Comparison of ENCODE assay signal across 2 cellular contexts in the genomic region with DNA sequence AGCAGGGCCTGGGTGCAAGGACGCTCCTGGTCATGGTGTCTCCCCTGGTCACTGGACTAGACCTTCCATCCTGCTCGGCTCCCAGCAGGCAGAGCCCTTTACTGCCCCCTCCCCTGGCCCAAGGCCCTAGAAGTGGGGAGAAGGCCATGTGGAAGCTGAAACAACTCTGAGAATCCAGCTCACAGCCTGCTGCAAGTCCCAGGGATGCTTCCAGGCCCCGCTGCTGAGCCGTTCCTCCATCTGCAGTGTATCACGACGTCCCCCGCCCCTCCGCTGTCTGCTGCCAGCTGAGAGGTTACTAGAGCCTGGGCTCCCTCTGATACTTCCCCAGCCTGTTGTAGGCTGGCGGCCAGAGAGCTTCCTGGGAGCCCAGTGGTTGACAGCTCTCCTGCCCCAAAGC.
TF ChIP-seq lines count a peak whose summit lies in the region.

No MANE protein-coding gene starts in this region.

TF ChIP-seq in SK-N-SH, 30 proteins besides CTCF, POLR2A, EP300 and RAD21 (continued from another document):
- TF ChIP-seq, protein P1, sequence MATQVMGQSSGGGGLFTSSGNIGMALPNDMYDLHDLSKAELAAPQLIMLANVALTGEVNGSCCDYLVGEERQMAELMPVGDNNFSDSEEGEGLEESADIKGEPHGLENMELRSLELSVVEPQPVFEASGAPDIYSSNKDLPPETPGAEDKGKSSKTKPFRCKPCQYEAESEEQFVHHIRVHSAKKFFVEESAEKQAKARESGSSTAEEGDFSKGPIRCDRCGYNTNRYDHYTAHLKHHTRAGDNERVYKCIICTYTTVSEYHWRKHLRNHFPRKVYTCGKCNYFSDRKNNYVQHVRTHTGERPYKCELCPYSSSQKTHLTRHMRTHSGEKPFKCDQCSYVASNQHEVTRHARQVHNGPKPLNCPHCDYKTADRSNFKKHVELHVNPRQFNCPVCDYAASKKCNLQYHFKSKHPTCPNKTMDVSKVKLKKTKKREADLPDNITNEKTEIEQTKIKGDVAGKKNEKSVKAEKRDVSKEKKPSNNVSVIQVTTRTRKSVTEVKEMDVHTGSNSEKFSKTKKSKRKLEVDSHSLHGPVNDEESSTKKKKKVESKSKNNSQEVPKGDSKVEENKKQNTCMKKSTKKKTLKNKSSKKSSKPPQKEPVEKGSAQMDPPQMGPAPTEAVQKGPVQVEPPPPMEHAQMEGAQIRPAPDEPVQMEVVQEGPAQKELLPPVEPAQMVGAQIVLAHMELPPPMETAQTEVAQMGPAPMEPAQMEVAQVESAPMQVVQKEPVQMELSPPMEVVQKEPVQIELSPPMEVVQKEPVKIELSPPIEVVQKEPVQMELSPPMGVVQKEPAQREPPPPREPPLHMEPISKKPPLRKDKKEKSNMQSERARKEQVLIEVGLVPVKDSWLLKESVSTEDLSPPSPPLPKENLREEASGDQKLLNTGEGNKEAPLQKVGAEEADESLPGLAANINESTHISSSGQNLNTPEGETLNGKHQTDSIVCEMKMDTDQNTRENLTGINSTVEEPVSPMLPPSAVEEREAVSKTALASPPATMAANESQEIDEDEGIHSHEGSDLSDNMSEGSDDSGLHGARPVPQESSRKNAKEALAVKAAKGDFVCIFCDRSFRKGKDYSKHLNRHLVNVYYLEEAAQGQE (IDR thresholded peaks at IDR 0.05; ENCODE audit: low read depth, low read length) = no peak
- no peak for TF ChIP-seq FOXJ3 (CRISPR knock-in tag; IDR thresholded peaks at IDR 0.05)
- TF ChIP-seq, protein P2, sequence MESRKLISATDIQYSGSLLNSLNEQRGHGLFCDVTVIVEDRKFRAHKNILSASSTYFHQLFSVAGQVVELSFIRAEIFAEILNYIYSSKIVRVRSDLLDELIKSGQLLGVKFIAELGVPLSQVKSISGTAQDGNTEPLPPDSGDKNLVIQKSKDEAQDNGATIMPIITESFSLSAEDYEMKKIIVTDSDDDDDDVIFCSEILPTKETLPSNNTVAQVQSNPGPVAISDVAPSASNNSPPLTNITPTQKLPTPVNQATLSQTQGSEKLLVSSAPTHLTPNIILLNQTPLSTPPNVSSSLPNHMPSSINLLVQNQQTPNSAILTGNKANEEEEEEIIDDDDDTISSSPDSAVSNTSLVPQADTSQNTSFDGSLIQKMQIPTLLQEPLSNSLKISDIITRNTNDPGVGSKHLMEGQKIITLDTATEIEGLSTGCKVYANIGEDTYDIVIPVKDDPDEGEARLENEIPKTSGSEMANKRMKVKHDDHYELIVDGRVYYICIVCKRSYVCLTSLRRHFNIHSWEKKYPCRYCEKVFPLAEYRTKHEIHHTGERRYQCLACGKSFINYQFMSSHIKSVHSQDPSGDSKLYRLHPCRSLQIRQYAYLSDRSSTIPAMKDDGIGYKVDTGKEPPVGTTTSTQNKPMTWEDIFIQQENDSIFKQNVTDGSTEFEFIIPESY (IDR thresholded peaks at IDR 0.05; ENCODE audit: borderline replicate concordance, low read depth) = no peak
- no peak for TF ChIP-seq FOXM1 (IDR thresholded peaks at IDR 0.05; ENCODE audit: low read depth)
- no peak for TF ChIP-seq EZH2phosphoT487 (IDR thresholded peaks at IDR 0.05; ENCODE audit: borderline replicate concordance, low read depth)
- TF ChIP-seq ELF1 (IDR thresholded peaks at IDR 0.05) = no peak
TF ChIP-seq in SK-N-SH: peak in this region for 0.

TF ChIP-seq in SK-N-SH treated with all-trans-retinoic acid at 6 μM for 48 hours, 23 proteins besides CTCF, POLR2A, EP300 and RAD21 (continued from another document):
- TF ChIP-seq TSHZ2 (CRISPR knock-in tag; IDR thresholded peaks at IDR 0.05) = no peak
TF ChIP-seq in SK-N-SH treated with all-trans-retinoic acid at 6 μM for 48 hours: peak in this region for 0.
